Comparison of ENCODE assay signal across 19 cellular contexts in genomic region chr19:3642296-3642695, GRCh38. TPM values are rescaled to one million over a fixed set of nuclear protein-coding genes. Genes with fewer than 3 reads are reported as not detected.
DNase-seq lines count a peak whose midpoint lies in the region; ATAC-seq and TF ChIP-seq lines count a peak whose summit lies in the region.
"Had no signal": no experiment of that assay in that cellular context is flagged by ENCODE, and none has a peak within 500 bp of the region (broad histone marks: within the 10 kb centered on the region; RNA-seq: fewer than 3 reads in every experiment).

No MANE protein-coding gene starts in this region.

- H3K4me1 ChIP-seq in BLaER1 (0 out of 2 replicates have a peak, but pooled peaks cover 12% of the 10 kb centered on the region), HCT116 (ENCODE audit: control insufficient read depth in 1 of 2, insufficient read depth in 2 of 2, low read length in 2 of 2) (peaks cover 3 to 10% of the 10 kb centered on the region in 2 experiments; a peak in 3 of 4 replicates), ovary (ENCODE audit: insufficient read depth) (no peaks in the 10 kb centered on the region)

- H3K79me2 ChIP-seq in HCT116 (ENCODE audit: insufficient read depth, low read length): no peaks in the 10 kb centered on the region

- H3K4me3 Mint-ChIP-seq in activated T-cell treated with anti-CD3 and anti-CD28 coated beads, Interleukin-2, amount 50 U/mL, for 24 hours: no peak overlapping the region
- H3K4me3 Mint-ChIP-seq: B cell; CD14-positive monocyte; CD4-positive, alpha-beta memory T cell had no signal

- no peak for ATAC-seq in HCT116
- ATAC-seq: GM12878 had no signal

- H3K36me3 ChIP-seq in BLaER1 (peaks cover 88% of the 10 kb centered on the region), HCT116 (ENCODE audit: control insufficient read depth in 1 of 2, insufficient read depth in 2 of 2, low read length in 2 of 2) (no peaks in the 10 kb centered on the region; a peak in 1 of 4 replicates), ovary (no peaks in the 10 kb centered on the region)

- H3K27me3 Mint-ChIP-seq in activated T-cell treated with anti-CD3 and anti-CD28 coated beads, Interleukin-2, amount 50 U/mL, for 24 hours: no peaks in the 10 kb centered on the region
- H3K27me3 Mint-ChIP-seq: B cell; CD4-positive, alpha-beta memory T cell had no signal

- no peak overlapping the region for H3K27ac Mint-ChIP-seq in activated T-cell treated with anti-CD3 and anti-CD28 coated beads, Interleukin-2, amount 50 U/mL, for 24 hours
- H3K27ac Mint-ChIP-seq: B cell; CD4-positive, alpha-beta memory T cell had no signal

- H3K27ac ChIP-seq in BLaER1: no peak overlapping the region
- H3K27ac ChIP-seq in HCT116 (ENCODE audit: low read depth, low read length): no peak overlapping the region
- H3K27ac ChIP-seq in ovary: no peak overlapping the region
- H3K27ac ChIP-seq: BLaER1 treated with 17β-estradiol and CSF1 and Interleukin-3, amounts not matched to agents 10 nM and 100 nM; GM23248 had no signal

- H3K4me2 ChIP-seq in BLaER1 (0 out of 2 replicates have a peak overlapping the region, but pooled peaks have one; percentile 9), HCT116 (ENCODE audit: low read length) (peak overlapping the region; percentile 36; the same call in 1 of the 2 replicates)
- H3K4me2 ChIP-seq: BLaER1 treated with 17β-estradiol and CSF1 and Interleukin-3, amounts not matched to agents 10 nM and 100 nM had no signal

- TF ChIP-seq CTCF in HCT116 (IDR thresholded peaks at IDR 0.05 in 2 of 3, conservative IDR thresholded peaks at IDR 0.05 in 1 of 3; ENCODE audit: borderline replicate concordance in 1 of 3, insufficient read depth in 1 of 3, low read depth in 2 of 3, low read length in 2 of 3) (no peak), ovary (IDR thresholded peaks at IDR 0.05) (no peak)

- CTCF ChIA-PET in HCT116 (lab: Charles Lee): no interaction called here

- no peaks in the 10 kb centered on the region for H3K4me1 Mint-ChIP-seq in activated T-cell treated with anti-CD3 and anti-CD28 coated beads, Interleukin-2, amount 50 U/mL, for 24 hours (ENCODE audit: low read depth)
- H3K4me1 Mint-ChIP-seq: B cell; CD14-positive monocyte; CD4-positive, alpha-beta memory T cell had no signal

- no peaks in the 10 kb centered on the region for H3K27me3 ChIP-seq in BLaER1
- no peaks in the 10 kb centered on the region for H3K27me3 ChIP-seq in HCT116 (ENCODE audit: insufficient read depth, low read length)
- no peaks in the 10 kb centered on the region for H3K27me3 ChIP-seq in ovary
- H3K27me3 ChIP-seq: BLaER1 treated with 17β-estradiol and CSF1 and Interleukin-3, amounts not matched to agents 10 nM and 100 nM had no signal

- H4K20me1 ChIP-seq in BLaER1: no peaks in the 10 kb centered on the region; the same call in 1 of the 2 replicates
- H4K20me1 ChIP-seq in HCT116 (ENCODE audit: insufficient read depth): no peaks in the 10 kb centered on the region

- H3K9me3 ChIP-seq in BLaER1: no peaks in the 10 kb centered on the region
- no peaks in the 10 kb centered on the region for H3K9me3 ChIP-seq in HCT116 (ENCODE audit: control insufficient read depth in 1 of 2, insufficient read depth in 1 of 2, low read depth in 1 of 2, low read length in 2 of 2)
- no peaks in the 10 kb centered on the region for H3K9me3 ChIP-seq in ovary
- H3K9me3 ChIP-seq: BLaER1 treated with 17β-estradiol and CSF1 and Interleukin-3, amounts not matched to agents 10 nM and 100 nM had no signal

- no peak for TF ChIP-seq POLR2A in HCT116 (IDR thresholded peaks at IDR 0.05; ENCODE audit: borderline replicate concordance, extremely low read depth, insufficient read depth, insufficient read length)
- TF ChIP-seq POLR2A in ovary (IDR thresholded peaks at IDR 0.05): no peak

- H3K9ac ChIP-seq in BLaER1 (no peak overlapping the region), HCT116 (ENCODE audit: low read length) (no peak overlapping the region)
- H3K9ac ChIP-seq: GM23248 had no signal

- peaks cover 36% of the 10 kb centered on the region for H3K36me3 Mint-ChIP-seq in activated T-cell treated with anti-CD3 and anti-CD28 coated beads, Interleukin-2, amount 50 U/mL, for 24 hours (ENCODE audit: low read depth)

- H2AFZ ChIP-seq in HCT116 (ENCODE audit: low read depth, low read length, poor library complexity, severe bottlenecking): no peak overlapping the region
- H2AFZ ChIP-seq: GM23248 had no signal

- WGBS in ovary, 3 donors: 88 to 91% (median 90%) methylated on average over 17 of the region's 17 CpGs

- H3K4me3 ChIP-seq in BLaER1 (no peak overlapping the region), HCT116 (replicated peaks in 1 of 2; ENCODE audit: low read depth in 1 of 2, low read length in 2 of 2) (no peak overlapping the region), ovary (no peak overlapping the region)
- H3K4me3 ChIP-seq: BLaER1 treated with 17β-estradiol and CSF1 and Interleukin-3, amounts not matched to agents 10 nM and 100 nM; GM12878; GM23248 had no signal

- no peak for TF ChIP-seq RAD21 in HCT116 (IDR thresholded peaks at IDR 0.05; ENCODE audit: low read depth)

- DNase-seq in HCT116 (ENCODE audit: low read depth, low spot score): no peak
- DNase-seq in head of caudate nucleus: peak in 33 of 42 donors; percentile 17 to 78 (median 50)
- DNase-seq in ovary: no peak
- no peak for DNase-seq in activated T-cell treated with anti-CD3 and anti-CD28 coated beads, Interleukin-2, amount 50 U/mL, for 24 hours
- no peak for DNase-seq in DMS53 (lab: John Stamatoyannopoulos, UW)
- DNase-seq: Calu3; CD4-positive, alpha-beta memory T cell; COR-L47; DMS153; DMS79; EL; GDM1; HCEC 1CT had no signal

- POLR2A ChIA-PET in HCT116 (lab: Charles Lee): no interaction called here

- H3K9me2 ChIP-seq in HCT116 (ENCODE audit: insufficient read depth): no peaks in the 10 kb centered on the region

- TF ChIP-seq EP300 in ovary (IDR thresholded peaks at IDR 0.05): no peak

- RAD21 ChIA-PET in HCT116 (lab: Charles Lee; ENCODE audit: low non-redundant PET in 1 of 2, low total read pairs in 2 of 2, uncharacterized antibody in 2 of 2, unreplicated experiment in 2 of 2): no interaction called here

- BruUV-seq in HCT116 (replicated peaks; lab: Mats Ljungman, UMichigan): no TSS peak

- H3K9me3 Mint-ChIP-seq in activated T-cell treated with anti-CD3 and anti-CD28 coated beads, Interleukin-2, amount 50 U/mL, for 24 hours: no peaks in the 10 kb centered on the region
- H3K9me3 Mint-ChIP-seq: CD4-positive, alpha-beta memory T cell had no signal

- intact Hi-C loops in HCT116 (cut with micrococcal nuclease) (no loop called here), head of caudate nucleus (cut with DNase I) (no loop called here), ovary (cut with DNase I) (no loop called here)

TF ChIP-seq in HCT116, 20 proteins besides CTCF, POLR2A, EP300 and RAD21:
- TF ChIP-seq TCF7L2 (IDR thresholded peaks at IDR 0.05; ENCODE audit: borderline replicate concordance, extremely low read depth, insufficient read depth, insufficient read length): no peak

RNA-seq across cellular contexts. Expression of gene CACTIN, which starts 15.7 kb away (rescaled TPM):
- 33.2 TPM for total RNA-seq in HCT116 (2021; ENCODE audit: unreplicated experiment)
- polyA plus RNA-seq in HCT116 (2012): 24.2 and 25.3 TPM in 2 replicates
- 10 to 100 TPM; 19.2 to 39.1 (median 34.3) TPM for total RNA-seq in ovary
- 10 to 100 TPM in 1 of 2 donors, 1 to 10 TPM in 1; 2.7 to 28.8 TPM for polyA plus RNA-seq in ovary

RNA-seq across cellular contexts. Expression of gene TBXA2R, which starts 35.6 kb away (rescaled TPM):
- total RNA-seq in HCT116 (2021; ENCODE audit: unreplicated experiment): 2.3 TPM
- 1.6 and 1.8 TPM in 2 replicates for polyA plus RNA-seq in HCT116 (2012)
- 1 to 10 TPM; 1.1 to 3.7 (median 1.8) TPM for total RNA-seq in ovary
- 1 to 10 TPM; 1.3 to 1.5 TPM for polyA plus RNA-seq in ovary
- total RNA-seq: GM12878 had no signal

RNA-seq across cellular contexts. Expression of gene GIPC3, which starts 57.0 kb away (rescaled TPM):
- not detected for total RNA-seq in HCT116 (2021; ENCODE audit: unreplicated experiment)
- not detected in 2 replicates for polyA plus RNA-seq in HCT116 (2012)
- under 1 TPM; 0.11 to 0.66 (median 0.35) TPM for total RNA-seq in ovary
- 1 to 10 TPM in 1 of 2 donors, under 1 TPM in 1; 0.52 to 3.3 TPM for polyA plus RNA-seq in ovary
- total RNA-seq: Calu3, GM12878, GM23248 had no signal
- polyA plus RNA-seq: GM12878 had no signal

RNA-seq across cellular contexts. Expression of gene PIP5K1C, which starts 58.0 kb away (rescaled TPM):
- total RNA-seq in HCT116 (2021; ENCODE audit: unreplicated experiment): 26.9 TPM
- polyA plus RNA-seq in HCT116 (2012): 16.5 and 16.7 TPM in 2 replicates
- total RNA-seq in ovary: 10 to 100 TPM; 11.3 to 41.7 (median 32.9) TPM
- 10 to 100 TPM in 1 of 2 donors, 1 to 10 TPM in 1; 6.0 to 23.3 TPM for polyA plus RNA-seq in ovary

Comparison
In these comparisons a context has a peak if more than half of its experiments do, and no peak if none do; other contexts are left out.
1. DNase-seq: peak in head of caudate nucleus (33 of 42); none in HCT116 (single experiment), ovary (0 of 5), activated T-cell treated with anti-CD3 and anti-CD28 coated beads, Interleukin-2, amount 50 U/mL, for 24 hours (single experiment) and DMS53 (single experiment).